ENCODE assay signal across 14 cellular contexts in the genomic region with DNA sequence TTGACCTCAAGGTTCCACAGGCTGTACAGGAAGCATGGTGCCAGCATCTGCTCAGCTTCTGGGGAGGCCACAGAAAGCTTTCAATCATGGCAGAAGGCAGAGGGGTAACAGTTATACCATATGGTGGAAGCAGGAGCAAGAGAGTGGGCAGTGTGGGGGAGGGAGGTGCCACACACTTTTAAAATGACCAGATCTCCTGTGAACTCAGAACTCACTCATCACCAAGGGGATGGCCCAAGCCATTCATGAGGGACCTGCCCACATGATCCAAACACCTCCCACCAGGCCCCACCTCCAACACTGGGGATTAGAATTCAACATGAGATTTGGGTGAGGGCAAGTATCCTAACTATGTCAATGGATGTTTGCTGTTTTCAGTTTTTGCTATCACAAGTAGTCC. TPM values are rescaled to one million over a fixed set of nuclear protein-coding genes. Genes with fewer than 3 reads are reported as not detected.
A peak's percentile ranks its signal among the peaks of the same experiment; 100 is the strongest.
DNase-seq lines count a peak whose midpoint lies in the region; ATAC-seq lines count a peak whose summit lies in the region.
"Had no signal": no experiment of that assay in that cellular context is flagged by ENCODE, and none has a peak within 500 bp of the region (broad histone marks: within the 10 kb centered on the region; RNA-seq: fewer than 3 reads in every experiment).

No MANE protein-coding gene starts in this region.

- POLR2A ChIA-PET in activated CD4-positive, alpha-beta T cell treated with anti-CD3 and anti-CD28 coated beads for 36 hours (lab: Charles Lee), result no interaction called here
- POLR2A ChIA-PET in naive thymus-derived CD8-positive, alpha-beta T cell (lab: Charles Lee), result interaction anchor here (1.2 to 8.9 kb wide), 2 partner anchors 9 to 10 kb away, joined by 3 to 88 read pairs; no protein-coding TSS in a partner anchor

- peak overlapping the region; percentile 84 for H3K27ac Mint-ChIP-seq in activated CD4-positive, alpha-beta T cell treated with anti-CD3 and anti-CD28 coated beads for 36 hours
- H3K27ac Mint-ChIP-seq in IgD-negative memory B cell, result peak overlapping the region; percentile 5 to 73 (median 25)
- H3K27ac Mint-ChIP-seq in activated naive CD4-positive, alpha-beta T cell treated with anti-CD3 and anti-CD28 coated beads, Interleukin-2, amount 10 ng/mL, durations not matched to agents 7 days and 5 days, result peak overlapping the region; percentile 68
- H3K27ac Mint-ChIP-seq in naive thymus-derived CD8-positive, alpha-beta T cell, result peak overlapping the region; percentile 58 to 93 (median 80)

- DNase-seq in activated CD4-positive, alpha-beta T cell treated with anti-CD3 and anti-CD28 coated beads for 36 hours, result peak; percentile 41
- no peak for DNase-seq in activated CD4-positive, alpha-beta T cell treated with anti-CD3 and anti-CD28 coated beads, Interleukin-2, amount 50 U/mL, for 48 hours
- no peak for DNase-seq in activated naive CD4-positive, alpha-beta T cell treated with anti-CD3 and anti-CD28 coated beads, Interleukin-2, amount 10 ng/mL, durations not matched to agents 7 days and 5 days
- no peak for DNase-seq in naive thymus-derived CD8-positive, alpha-beta T cell
- DNase-seq in A172 (ENCODE audit: low spot score), result no peak
- DNase-seq: colonic mucosa, foreskin keratinocyte, right lobe of liver, SHP77 treated with DMSO at 0.1 percent for 48 hours, T1000 had no signal

- H3K36me3 Mint-ChIP-seq in activated CD4-positive, alpha-beta T cell treated with anti-CD3 and anti-CD28 coated beads for 36 hours (ENCODE audit: low read depth), result peaks cover 53% of the 10 kb centered on the region
- H3K36me3 Mint-ChIP-seq in IgD-negative memory B cell, result peaks cover 4% of the 10 kb centered on the region
- peaks cover 59% of the 10 kb centered on the region for H3K36me3 Mint-ChIP-seq in activated naive CD4-positive, alpha-beta T cell treated with anti-CD3 and anti-CD28 coated beads, Interleukin-2, amount 10 ng/mL, durations not matched to agents 7 days and 5 days
- peaks cover 0 to 35% (median 13%) of the 10 kb centered on the region in 3 donors for H3K36me3 Mint-ChIP-seq in naive thymus-derived CD8-positive, alpha-beta T cell

- ATAC-seq in activated CD4-positive, alpha-beta T cell treated with anti-CD3 and anti-CD28 coated beads for 36 hours, result peak; percentile 16
- ATAC-seq in naive thymus-derived CD8-positive, alpha-beta T cell, result no peak
- ATAC-seq in GM19395 (IDR thresholded peaks at IDR 0.05; ENCODE audit: unreplicated experiment) (no peak), GM21529 (IDR thresholded peaks at IDR 0.05; ENCODE audit: unreplicated experiment) (no peak)
- ATAC-seq: foreskin keratinocyte, right lobe of liver had no signal

- intact Hi-C loops in activated CD4-positive, alpha-beta T cell treated with anti-CD3 and anti-CD28 coated beads for 36 hours (cut with DNase I, micrococcal nuclease), result no loop called here

- H3K4me3 Mint-ChIP-seq in activated CD4-positive, alpha-beta T cell treated with anti-CD3 and anti-CD28 coated beads for 36 hours, result no peak overlapping the region
- H3K4me3 Mint-ChIP-seq in IgD-negative memory B cell, result peak overlapping the region in 2 of 4 donors; percentile 78 to 87
- H3K4me3 Mint-ChIP-seq in activated naive CD4-positive, alpha-beta T cell treated with anti-CD3 and anti-CD28 coated beads, Interleukin-2, amount 10 ng/mL, durations not matched to agents 7 days and 5 days, result no peak overlapping the region
- H3K4me3 Mint-ChIP-seq in naive thymus-derived CD8-positive, alpha-beta T cell, result peak overlapping the region in 7 of 10 donors; percentile 18 to 62 (median 51)
- H3K4me3 Mint-ChIP-seq: CD14-positive monocyte had no signal

- peaks cover 9% of the 10 kb centered on the region for H3K9me3 Mint-ChIP-seq in activated CD4-positive, alpha-beta T cell treated with anti-CD3 and anti-CD28 coated beads for 36 hours (ENCODE audit: low read depth)
- no peaks in the 10 kb centered on the region for H3K9me3 Mint-ChIP-seq in IgD-negative memory B cell
- H3K9me3 Mint-ChIP-seq in activated naive CD4-positive, alpha-beta T cell treated with anti-CD3 and anti-CD28 coated beads, Interleukin-2, amount 10 ng/mL, durations not matched to agents 7 days and 5 days, result peaks cover 9% of the 10 kb centered on the region
- H3K9me3 Mint-ChIP-seq in naive thymus-derived CD8-positive, alpha-beta T cell, result no peaks in the 10 kb centered on the region
- H3K9me3 Mint-ChIP-seq: CD14-positive monocyte had no signal

- H3K27me3 Mint-ChIP-seq in activated CD4-positive, alpha-beta T cell treated with anti-CD3 and anti-CD28 coated beads for 36 hours, result no peaks in the 10 kb centered on the region
- H3K27me3 Mint-ChIP-seq in IgD-negative memory B cell, result peaks cover 2% of the 10 kb centered on the region
- H3K27me3 Mint-ChIP-seq in activated naive CD4-positive, alpha-beta T cell treated with anti-CD3 and anti-CD28 coated beads, Interleukin-2, amount 10 ng/mL, durations not matched to agents 7 days and 5 days, result no peaks in the 10 kb centered on the region
- no peaks in the 10 kb centered on the region for H3K27me3 Mint-ChIP-seq in naive thymus-derived CD8-positive, alpha-beta T cell

- peaks cover 83% of the 10 kb centered on the region for H3K4me1 Mint-ChIP-seq in activated CD4-positive, alpha-beta T cell treated with anti-CD3 and anti-CD28 coated beads for 36 hours
- H3K4me1 Mint-ChIP-seq in IgD-negative memory B cell, result peaks cover 40 to 59% (median 45%) of the 10 kb centered on the region in 3 donors
- peaks cover 87% of the 10 kb centered on the region for H3K4me1 Mint-ChIP-seq in activated naive CD4-positive, alpha-beta T cell treated with anti-CD3 and anti-CD28 coated beads, Interleukin-2, amount 10 ng/mL, durations not matched to agents 7 days and 5 days
- H3K4me1 Mint-ChIP-seq in naive thymus-derived CD8-positive, alpha-beta T cell, result peaks cover 34 to 88% (median 87%) of the 10 kb centered on the region in 4 donors

- CTCF ChIA-PET in activated CD4-positive, alpha-beta T cell treated with anti-CD3 and anti-CD28 coated beads for 36 hours (lab: Charles Lee), result interaction anchor here (2.3 kb wide), 1 partner anchor 9 kb away, joined by 13 read pairs; no protein-coding TSS in a partner anchor
- CTCF ChIA-PET in activated naive CD4-positive, alpha-beta T cell treated with anti-CD3 and anti-CD28 coated beads, Interleukin-2, amount 10 ng/mL, durations not matched to agents 7 days and 5 days (lab: Charles Lee), result no interaction called here

RNA-seq across cellular contexts. Expression of a gene that starts 16.2 kb away (rescaled TPM):
- total RNA-seq in activated CD4-positive, alpha-beta T cell treated with anti-CD3 and anti-CD28 coated beads for 36 hours, result 100 to 1,000 TPM; 277 to 526 TPM
- polyA plus RNA-seq in IgD-negative memory B cell, result 366 TPM
- 100 to 1,000 TPM; 395 to 412 TPM for total RNA-seq in naive thymus-derived CD8-positive, alpha-beta T cell
- polyA plus RNA-seq in naive thymus-derived CD8-positive, alpha-beta T cell, result 100 to 1,000 TPM; 417 to 668 (median 506) TPM
- total RNA-seq in A172 (2014; rRNA removed; shearing (Covaris generic)), result 24.7 and 47.7 TPM in 2 replicates

Comparison
In these comparisons a context has a peak if more than half of its experiments do, and no peak if none do; other contexts are left out.
1. H3K27ac Mint-ChIP-seq: peak in every context shown above with its lines; median percentile 84 in activated CD4-positive, alpha-beta T cell treated with anti-CD3 and anti-CD28 coated beads for 36 hours; 80 in naive thymus-derived CD8-positive, alpha-beta T cell; 68 in activated naive CD4-positive, alpha-beta T cell treated with anti-CD3 and anti-CD28 coated beads, Interleukin-2, amount 10 ng/mL, durations not matched to agents 7 days and 5 days; 25 in IgD-negative memory B cell.
2. H3K4me3 Mint-ChIP-seq: peak in naive thymus-derived CD8-positive, alpha-beta T cell (7 of 10); none in activated CD4-positive, alpha-beta T cell treated with anti-CD3 and anti-CD28 coated beads for 36 hours (single experiment) and activated naive CD4-positive, alpha-beta T cell treated with anti-CD3 and anti-CD28 coated beads, Interleukin-2, amount 10 ng/mL, durations not matched to agents 7 days and 5 days (single experiment).